Comparison of ENCODE assay signal across 7 cellular contexts in the genomic region with DNA sequence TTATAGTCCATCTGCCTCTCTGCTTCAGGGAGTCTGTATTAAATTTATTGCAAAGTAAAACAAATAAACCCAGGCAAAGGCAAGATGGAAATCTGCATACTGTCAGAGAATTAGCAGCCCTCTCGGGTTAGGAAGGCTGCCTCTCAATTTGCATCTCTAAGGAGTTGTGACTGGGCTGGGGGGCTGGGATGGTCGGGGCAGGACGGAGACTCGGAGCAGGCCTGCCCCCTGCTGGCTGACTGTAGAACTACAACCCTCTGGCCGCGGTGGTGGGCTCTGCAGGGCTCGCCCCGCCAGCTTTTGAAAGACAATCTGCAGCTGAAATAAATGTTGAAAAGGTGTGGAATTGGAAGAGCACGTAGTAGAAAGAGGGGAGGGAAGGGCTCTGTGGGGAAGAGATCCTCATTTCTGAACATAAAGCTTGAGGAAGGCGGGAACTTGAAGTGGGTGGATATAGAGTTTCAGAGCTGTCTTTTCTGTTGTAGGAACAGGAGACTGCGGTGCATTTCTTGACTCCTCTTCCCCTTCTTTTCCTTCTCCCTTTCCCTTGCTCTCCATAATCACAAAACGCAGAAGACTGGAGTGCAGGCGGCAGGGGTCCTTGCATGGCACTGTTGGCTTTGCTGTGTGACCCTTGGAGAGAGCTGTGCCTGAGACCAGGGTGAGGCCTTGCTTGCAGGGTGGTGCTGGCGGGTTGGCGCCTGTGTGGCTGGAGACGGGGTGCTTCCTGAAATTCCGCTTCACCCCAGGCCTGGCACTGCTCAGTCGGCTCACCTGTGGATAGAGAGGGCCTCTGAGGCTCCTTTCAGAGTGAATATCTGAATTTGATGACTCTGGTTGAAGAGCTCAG. TPM values are rescaled to one million over a fixed set of nuclear protein-coding genes. Genes with fewer than 3 reads are reported as not detected.
DNase-seq lines count a peak whose midpoint lies in the region; ATAC-seq and TF ChIP-seq lines count a peak whose summit lies in the region.

No MANE protein-coding gene starts in this region.

- H3K27me3 ChIP-seq in Peyer's patch: no peaks in the 10 kb centered on the region
- H3K27me3 ChIP-seq in gastrocnemius medialis: peaks cover 0 to 8% (median 6%) of the 10 kb centered on the region in 3 donors

- H3K36me3 ChIP-seq in Peyer's patch (no peaks in the 10 kb centered on the region), gastrocnemius medialis (no peaks in the 10 kb centered on the region)

- in situ Hi-C loops in GM13977 (cut with MboI; ENCODE audit: low pct_unique_long_range_greater_than_20kb, low sequenced_read_pairs, unreplicated experiment) (no loop called here), gastrocnemius medialis (cut with MboI; ENCODE audit: low sequenced_read_pairs in 4 of 4) (loop anchor here in 3 of 4 donors (10.0 to 25.0 kb wide), 2 partner anchors 177 to 180 kb away; a partner anchor contains a TSS)

- ATAC-seq in HG02938 (IDR thresholded peaks at IDR 0.05; ENCODE audit: unreplicated experiment) (peak; percentile 87), left cardiac atrium (peak; percentile 80 to 83), gastrocnemius medialis (peak; percentile 9 to 83), GM21825 (IDR thresholded peaks at IDR 0.05; ENCODE audit: unreplicated experiment) (no peak)

- TF ChIP-seq POLR2A in Peyer's patch (IDR thresholded peaks at IDR 0.05) (no peak), gastrocnemius medialis (IDR thresholded peaks at IDR 0.05) (no peak)

- H3K4me1 ChIP-seq in Peyer's patch (no peaks in the 10 kb centered on the region), gastrocnemius medialis (peaks cover 0 to 4% of the 10 kb centered on the region in 2 donors)

- DNase-seq in GM13977 (ENCODE audit: low spot score) (peak; percentile 76), Peyer's patch (peak; percentile 32 to 66 (median 61)), left cardiac atrium (peak; percentile 43), gastrocnemius medialis (no peak)
- peak; percentile 61 for DNase-seq in activated naive CD4-positive, alpha-beta T cell treated with Interleukin-2 at 50 U/mL for 16 hours

- H3K27ac ChIP-seq in Peyer's patch: no peak overlapping the region
- no peak overlapping the region for H3K27ac ChIP-seq in gastrocnemius medialis

- peak; percentile 95 for TF ChIP-seq CTCF in GM13977 (IDR thresholded peaks at IDR 0.05; ENCODE audit: extremely low read depth, insufficient read depth, missing control alignments)
- peak; percentile 82 to 96 (median 84) for TF ChIP-seq CTCF in Peyer's patch (IDR thresholded peaks at IDR 0.05)
- TF ChIP-seq CTCF in gastrocnemius medialis (IDR thresholded peaks at IDR 0.05 in 4 of 5, conservative IDR thresholded peaks at IDR 0.05 in 1 of 5): peak; percentile 84 to 95 (median 88)

- H3K9me3 ChIP-seq in Peyer's patch (no peaks in the 10 kb centered on the region), gastrocnemius medialis (no peaks in the 10 kb centered on the region)

- no peak overlapping the region for H3K4me3 ChIP-seq in Peyer's patch
- no peak overlapping the region for H3K4me3 ChIP-seq in gastrocnemius medialis

- intact Hi-C loops in left cardiac atrium (cut with DNase I) (no loop called here), gastrocnemius medialis (cut with DNase I; ENCODE audit: low total_unique reads) (loop anchor here (2.0 kb wide), 1 partner anchor 179 kb away; no protein-coding TSS in a partner anchor)

RNA-seq across cellular contexts. Expression of a gene that starts 22.6 kb away (rescaled TPM):
- total RNA-seq in Peyer's patch (1 to 10 TPM in 2 of 4 donors, not detected in 2; 1.4 to 8.3 TPM), left cardiac atrium (10 to 100 TPM; 13.8 to 14.4 TPM), gastrocnemius medialis (10 to 100 TPM in 1 of 4 donors, 1 to 10 TPM in 3; 3.7 to 11.7 (median 6.0) TPM)

RNA-seq across cellular contexts. Expression of a gene that starts 30.5 kb away (rescaled TPM):
- total RNA-seq in Peyer's patch (10 to 100 TPM; 11.4 to 19.2 (median 15.4) TPM), left cardiac atrium (10 to 100 TPM; 10.9 to 12.8 TPM), gastrocnemius medialis (10 to 100 TPM in 1 of 4 donors, 1 to 10 TPM in 3; 6.3 to 11.2 (median 9.4) TPM)

Comparison
In these comparisons a context has a peak if more than half of its experiments do, and no peak if none do; other contexts are left out.
1. DNase-seq: peak in GM13977 (single experiment), Peyer's patch (3 of 3), activated naive CD4-positive, alpha-beta T cell treated with Interleukin-2 at 50 U/mL for 16 hours (single experiment) and left cardiac atrium (single experiment); none in gastrocnemius medialis (0 of 2).
2. Peak in every context shown above with its lines, with median percentiles within 50 percentile points of each other: CTCF ChIP-seq.